Comparison of ENCODE assay signal across 1 cellular context in genomic region chr1:111742292-111742691, GRCh38. TPM values are rescaled to one million over a fixed set of nuclear protein-coding genes. Genes with fewer than 3 reads are reported as not detected.
"Had no signal": no experiment of that assay in that cellular context is flagged by ENCODE, and none has a peak within 500 bp of the region (broad histone marks: within the 10 kb centered on the region; RNA-seq: fewer than 3 reads in every experiment).

No MANE protein-coding gene starts in this region.

RNA-seq across cellular contexts. Expression of gene INKA2, which starts 3.1 kb away (rescaled TPM):
- polyA plus RNA-seq: naive thymus-derived CD8-positive, alpha-beta T cell had no signal
